8 cellular contexts compared by ENCODE assay signal in genomic region chr5:14143843-14144585, GRCh38. TPM values are rescaled to one million over a fixed set of nuclear protein-coding genes. Genes with fewer than 3 reads are reported as not detected.
A peak's percentile ranks its signal among the peaks of the same experiment; 100 is the strongest.
DNase-seq lines count a peak whose midpoint lies in the region; ATAC-seq and TF ChIP-seq lines count a peak whose summit lies in the region.

No MANE protein-coding gene starts in this region.

- TF ChIP-seq CTCF in breast epithelium (IDR thresholded peaks at IDR 0.05) (no peak), left lung (IDR thresholded peaks at IDR 0.05) (no peak)

- H3K27ac ChIP-seq in breast epithelium (peak overlapping the region; percentile 93 to 96), left lung (peak overlapping the region; percentile 86 to 93)

- H3K27me3 ChIP-seq in breast epithelium (no peaks in the 10 kb centered on the region), left lung (peaks cover 0 to 14% of the 10 kb centered on the region in 2 donors)

- peak overlapping the region; percentile 82 to 97 (median 92) for H3K4me3 ChIP-seq in breast epithelium
- H3K4me3 ChIP-seq in left lung = peak overlapping the region; percentile 87 to 88

- H3K36me3 ChIP-seq in breast epithelium = no peaks in the 10 kb centered on the region
- no peaks in the 10 kb centered on the region for H3K36me3 ChIP-seq in left lung

- H3K9me3 ChIP-seq in breast epithelium = no peaks in the 10 kb centered on the region
- no peaks in the 10 kb centered on the region for H3K9me3 ChIP-seq in left lung

- no peak for TF ChIP-seq POLR2A in breast epithelium (IDR thresholded peaks at IDR 0.05)

- peaks cover 10 to 23% of the 10 kb centered on the region in 2 donors for H3K4me1 ChIP-seq in breast epithelium
- H3K4me1 ChIP-seq in left lung = peaks cover 16 to 48% of the 10 kb centered on the region in 2 donors

- DNase-seq in Right ventricle myocardium inferior (ENCODE audit: missing footprints) (peak; percentile 80), cardiac septum (ENCODE audit: low spot score) (no peak), SW480 (ENCODE audit: low spot score) (peak; percentile 58), breast epithelium (ENCODE audit: low spot score in 2 of 2) (peak in 1 of 2 donors; percentile 32), left lung (peak; percentile 56 to 91)
- DNase-seq in stimulated activated CD4-positive, alpha-beta T cell treated with anti-CD3 and anti-CD28 coated beads, Interleukin-4, amount 100 ng/mL, for 4 hours = peak; percentile 21 to 32

- ATAC-seq in Right ventricle myocardium inferior (no peak), HG03095 (IDR thresholded peaks at IDR 0.05; ENCODE audit: unreplicated experiment) (peak; percentile 11), left lung (peak; percentile 1), GM18870 (IDR thresholded peaks at IDR 0.05; ENCODE audit: unreplicated experiment) (no peak)

- intact Hi-C loops in Right ventricle myocardium inferior (cut with DNase I) = loop anchor here (2.0 kb wide), 2 partner anchors 35 to 127 kb away; no protein-coding TSS in a partner anchor
- intact Hi-C loops in cardiac septum (cut with DNase I) = loop anchor here (1.0 to 5.0 kb wide), 5 partner anchors 10 to 125 kb away; no protein-coding TSS in a partner anchor
- intact Hi-C loops in breast epithelium (cut with DNase I; ENCODE audit: low total_unique reads) = no loop called here
- intact Hi-C loops in left lung (cut with DNase I) = loop anchor here in 1 of 2 donors (10.0 kb wide), 1 partner anchor 121 kb away; no protein-coding TSS in a partner anchor

RNA-seq across cellular contexts. Expression of gene TRIO, which starts 0.9 kb away (rescaled TPM):
- total RNA-seq in Right ventricle myocardium inferior = 56.9 TPM
- 89.8 TPM for total RNA-seq in cardiac septum
- 100 to 1,000 TPM; 191 to 209 (median 193) TPM for total RNA-seq in breast epithelium
- total RNA-seq in left lung = 100 to 1,000 TPM; 122 to 151 TPM

Comparison
In these comparisons a context has a peak if more than half of its experiments do, and no peak if none do; other contexts are left out.
1. ATAC-seq: peak in HG03095 (single experiment) and left lung (single experiment); none in Right ventricle myocardium inferior (single experiment) and GM18870 (single experiment).